In the genomic region with DNA sequence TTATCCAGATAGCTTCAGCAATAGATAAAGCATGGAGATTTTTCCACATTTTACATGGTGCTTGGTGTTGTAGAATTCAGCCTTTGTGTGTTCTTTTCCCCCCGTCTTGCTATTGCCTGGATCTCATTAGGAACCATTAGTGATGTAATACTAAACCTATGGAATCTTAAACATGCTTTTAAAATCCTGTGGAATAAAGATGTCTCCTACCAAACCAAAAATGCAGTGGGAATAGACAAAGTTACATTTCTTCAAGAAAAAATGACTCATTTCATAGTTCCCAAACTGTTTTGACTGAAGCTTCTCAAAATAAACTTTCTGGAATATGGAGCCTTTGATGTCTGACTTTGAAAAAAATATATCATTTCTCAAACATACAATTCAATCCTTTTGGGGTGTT, we compare ENCODE assay signal across 19 cellular contexts. TPM values are rescaled to one million over a fixed set of nuclear protein-coding genes. Genes with fewer than 3 reads are reported as not detected.
DNase-seq lines count a peak whose midpoint lies in the region; ATAC-seq and TF ChIP-seq lines count a peak whose summit lies in the region.
"Had no signal": no experiment of that assay in that cellular context is flagged by ENCODE, and none has a peak within 500 bp of the region (broad histone marks: within the 10 kb centered on the region; RNA-seq: fewer than 3 reads in every experiment).

No MANE protein-coding gene starts in this region.

- peak overlapping the region; percentile 63 for H3K27ac ChIP-seq in trophoblast cell (ENCODE audit: low read depth, low read length)
- H3K27ac ChIP-seq: BLaER1, breast epithelium, psoas muscle had no signal

- DNase-seq in AG10803 (ENCODE audit: low read depth) (peak; percentile 86), adipocyte (ENCODE audit: low read depth) (peak; percentile 80), fibroblast of mammary gland (ENCODE audit: low read depth) (peak; percentile 66), trophoblast cell (peak in 1 of 2 donors; percentile 36), T-helper 9 cell (no peak)
- DNase-seq in activated naive CD4-positive, alpha-beta T cell treated with Interleukin-2 at 50 U/mL for 16 hours, result no peak
- DNase-seq: effector memory CD8-positive, alpha-beta T cell; heart right ventricle; MG63; NCI-H2081 treated with DMSO at 0.1 percent for 48 hours; NCI-H69; psoas muscle; stimulated activated CD4-positive, alpha-beta T cell treated with anti-CD3 and anti-CD28 coated beads, Interleukin-2, amount 100 ng/mL, for 24 hours; stimulated activated CD8-positive, alpha-beta memory T cell treated with anti-CD3 and anti-CD28 coated beads, Interleukin-4, amount 100 ng/mL, for 48 hours had no signal

- H3K14ac ChIP-seq in trophoblast cell (ENCODE audit: low read length), result no peak overlapping the region

- no peak overlapping the region for H2AK5ac ChIP-seq in trophoblast cell (ENCODE audit: low read length)

- WGBS in trophoblast cell (ENCODE audit: extremely low coverage, insufficient coverage, insufficient read length), result no CpG with 5 or more reads among the region's 1 CpG

- H4K91ac ChIP-seq in trophoblast cell (ENCODE audit: low read depth, low read length), result no peak overlapping the region

- H2BK120ac ChIP-seq in trophoblast cell (ENCODE audit: insufficient read depth, low read length, poor library complexity), result no peak overlapping the region

- no peak overlapping the region for H2BK12ac ChIP-seq in trophoblast cell (ENCODE audit: low read length)

- ATAC-seq in HG03139 (IDR thresholded peaks at IDR 0.05; ENCODE audit: unreplicated experiment), result no peak
- no peak for ATAC-seq in GM21447 (IDR thresholded peaks at IDR 0.05; ENCODE audit: unreplicated experiment)
- ATAC-seq: effector memory CD8-positive, alpha-beta T cell; heart right ventricle; psoas muscle had no signal

- no peak for TF ChIP-seq CTCF in AG10803 (conservative IDR thresholded peaks at IDR 0.05; ENCODE audit: low read length)
- no peak for TF ChIP-seq CTCF in fibroblast of mammary gland (conservative IDR thresholded peaks at IDR 0.05; ENCODE audit: control insufficient read depth, insufficient read depth, low read depth, low read length)

- H3K4me1 ChIP-seq in adipocyte (ENCODE audit: control insufficient read depth, insufficient read depth, low read length) (peaks cover 45% of the 10 kb centered on the region), trophoblast cell (ENCODE audit: control insufficient read depth in 1 of 2, insufficient read depth in 2 of 2, low read length in 2 of 2) (peaks cover 2 to 12% of the 10 kb centered on the region in 2 experiments)
- H3K4me1 ChIP-seq: breast epithelium, psoas muscle had no signal

- H4K8ac ChIP-seq in trophoblast cell (ENCODE audit: low read depth, low read length), result no peak overlapping the region

- H3K9me3 ChIP-seq in adipocyte (ENCODE audit: control insufficient read depth, low read length) (no peaks in the 10 kb centered on the region), trophoblast cell (ENCODE audit: insufficient read depth, low read depth, low read length) (no peaks in the 10 kb centered on the region)
- H3K9me3 ChIP-seq: breast epithelium, heart right ventricle, MG63, psoas muscle, tibial nerve had no signal

- H2AFZ ChIP-seq in trophoblast cell (ENCODE audit: insufficient read depth, low read length, poor library complexity), result no peak overlapping the region

- no peak overlapping the region for H3K4ac ChIP-seq in trophoblast cell (ENCODE audit: low read depth, low read length)

- peaks cover 5% of the 10 kb centered on the region for H3K79me1 ChIP-seq in trophoblast cell (ENCODE audit: low read length)

- no peak overlapping the region for H3K4me3 ChIP-seq in AG10803 (ENCODE audit: low read length)
- no peak overlapping the region for H3K4me3 ChIP-seq in adipocyte (ENCODE audit: low read length)
- H3K4me3 ChIP-seq in fibroblast of mammary gland (ENCODE audit: control insufficient read depth, low read depth, low read length), result no peak overlapping the region
- H3K4me3 ChIP-seq in trophoblast cell (ENCODE audit: low read depth, low read length), result no peak overlapping the region
- H3K4me3 ChIP-seq: BLaER1, breast epithelium, heart right ventricle, MG63, psoas muscle, tibial nerve had no signal

- H2BK5ac ChIP-seq in trophoblast cell (ENCODE audit: low read depth, low read length, poor library complexity), result peak overlapping the region; percentile 13

- H3K36me3 ChIP-seq in adipocyte (ENCODE audit: control insufficient read depth, insufficient read depth, low read length, severe bottlenecking) (peaks cover 22% of the 10 kb centered on the region), trophoblast cell (ENCODE audit: control insufficient read depth in 1 of 2, insufficient read depth in 2 of 2, low read length in 2 of 2) (peaks cover 4 to 11% of the 10 kb centered on the region in 2 experiments)
- H3K36me3 ChIP-seq: breast epithelium, tibial nerve had no signal

- H3K27me3 ChIP-seq in adipocyte (replicated peaks; ENCODE audit: control insufficient read depth, insufficient read depth, low read length) (no peaks in the 10 kb centered on the region), trophoblast cell (ENCODE audit: insufficient read depth, low read length) (no peaks in the 10 kb centered on the region)
- H3K27me3 ChIP-seq: BLaER1, breast epithelium, heart right ventricle, MG63, tibial nerve had no signal

- no peak overlapping the region for H4K12ac ChIP-seq in trophoblast cell (ENCODE audit: low read depth, low read length)

- no peak overlapping the region for H3K18ac ChIP-seq in trophoblast cell (ENCODE audit: low read length)

- H3K4me2 ChIP-seq in trophoblast cell (ENCODE audit: low read length), result peak overlapping the region; percentile 7
- H3K4me2 ChIP-seq: BLaER1 had no signal

- no peak overlapping the region for H3K23ac ChIP-seq in trophoblast cell (ENCODE audit: low read length)

- no peaks in the 10 kb centered on the region for H3K79me2 ChIP-seq in trophoblast cell (ENCODE audit: control insufficient read depth, insufficient read depth, low read length, poor library complexity)

- H3K9ac ChIP-seq in adipocyte (ENCODE audit: low read length) (no peak overlapping the region), trophoblast cell (ENCODE audit: low read length) (no peak overlapping the region)
- H3K9ac ChIP-seq: BLaER1 had no signal

RNA-seq across cellular contexts. Expression of a gene that starts 44.0 kb away (rescaled TPM):
- polyA plus RNA-seq in trophoblast cell (2013), result 510 and 518 TPM in 2 replicates

Comparison
In these comparisons a context has a peak if more than half of its experiments do, and no peak if none do; other contexts are left out.
1. DNase-seq: peak in AG10803 (single experiment), adipocyte (single experiment) and fibroblast of mammary gland (single experiment); none in activated naive CD4-positive, alpha-beta T cell treated with Interleukin-2 at 50 U/mL for 16 hours (single experiment) and T-helper 9 cell (single experiment).